1 cellular context compared by ENCODE assay signal in the genomic region with DNA sequence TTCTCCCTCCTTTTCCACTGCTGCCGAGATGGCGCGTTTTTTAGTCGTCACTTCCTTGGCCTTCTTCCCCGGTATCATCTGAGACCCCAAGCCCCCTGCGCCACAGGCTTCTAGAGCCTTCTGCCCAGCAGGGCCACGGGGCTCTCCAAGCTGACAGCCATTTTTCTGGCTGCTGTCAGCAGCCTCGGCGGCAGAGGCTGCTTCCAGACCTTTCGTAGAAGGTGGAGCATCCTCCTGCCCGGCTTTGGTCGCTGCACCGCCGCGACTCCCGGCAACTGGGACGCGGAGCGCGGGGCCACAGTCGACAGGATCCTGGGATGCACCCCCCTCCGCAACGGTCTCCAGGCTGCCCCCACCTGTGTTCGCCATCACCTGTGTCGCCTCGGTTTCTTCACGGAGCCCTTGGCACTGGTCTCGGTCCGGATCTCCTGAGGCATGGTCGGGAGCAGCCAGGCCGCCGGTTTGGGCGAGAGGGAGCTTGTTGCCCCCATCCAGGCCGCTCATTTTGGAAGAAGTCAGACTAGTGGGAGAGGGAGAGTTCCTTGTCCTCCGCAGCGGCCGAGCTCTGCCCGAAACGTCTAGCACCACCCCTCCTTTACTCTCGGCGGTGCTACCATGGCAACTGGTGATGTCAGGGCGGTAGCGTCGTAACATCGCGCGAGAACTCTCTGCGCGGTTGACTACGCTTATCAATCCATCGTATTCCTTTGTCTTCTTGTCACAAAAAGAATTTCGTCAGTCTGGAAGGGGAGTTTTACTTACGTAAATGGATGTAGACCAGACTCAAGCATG.
TF ChIP-seq lines count a peak whose summit lies in the region.

A gene (minus strand): TSS at position 571 of the 792 bp plus-strand sequence. CDS start 67 bp downstream, at position 504.

TF ChIP-seq in K562, 482 proteins besides CTCF, POLR2A, EP300 and RAD21 (continued from another document and continues in another):
- TF ChIP-seq ZNF347 (CRISPR knock-in tag; IDR thresholded peaks at IDR 0.05; ENCODE audit: low read depth) (no peak), ETV1 (tag; conservative IDR thresholded peaks at IDR 0.05; ENCODE audit: low read depth) (no peak), ZFP1 (CRISPR knock-in tag; IDR thresholded peaks at IDR 0.05) (no peak), FOXK2 (conservative IDR thresholded peaks at IDR 0.05 in 1 of 2, IDR thresholded peaks at IDR 0.05 in 1 of 2; ENCODE audit: low read depth in 2 of 2) (no peak), ZBED1 (IDR thresholded peaks at IDR 0.05) (no peak), SRSF1 (IDR thresholded peaks at IDR 0.05; ENCODE audit: low read depth, low read length) (no peak), NCOA1 (IDR thresholded peaks at IDR 0.05; ENCODE audit: low read depth) (no peak), ZNF507 (tag; conservative IDR thresholded peaks at IDR 0.05) (no peak), MCM3 (IDR thresholded peaks at IDR 0.05) (no peak), CBFA2T2 (conservative IDR thresholded peaks at IDR 0.05) (no peak), GABPA (tag; conservative IDR thresholded peaks at IDR 0.05; ENCODE audit: low read depth) (peak; percentile 83), ETV6 (IDR thresholded peaks at IDR 0.05; ENCODE audit: borderline replicate concordance in 1 of 2, low read depth in 2 of 2, low read length in 1 of 2) (no peak), ETV6 (CRISPR knock-in tag; IDR thresholded peaks at IDR 0.05; ENCODE audit: borderline replicate concordance) (no peak), FOXP1 (CRISPR knock-in tag; IDR thresholded peaks at IDR 0.05) (peak; percentile 47; the same call in 1 of the 2 replicates), RBM39 (optimal IDR thresholded peaks at IDR 0.05; ENCODE audit: low read depth, low read length) (no peak), ZEB2 (IDR thresholded peaks at IDR 0.05) (no peak), ZKSCAN1 (IDR thresholded peaks at IDR 0.05; ENCODE audit: low read depth, low read length) (no peak), ZSCAN32 (CRISPR knock-in tag; IDR thresholded peaks at IDR 0.05) (no peak), HDAC6 (IDR thresholded peaks at IDR 0.05; ENCODE audit: low read depth, low read length) (no peak), HDAC8 (tag; IDR thresholded peaks at IDR 0.05) (no peak), DDX20 (tag; IDR thresholded peaks at IDR 0.05; ENCODE audit: low read depth) (no peak), TCFL5 (CRISPR knock-in tag; conservative IDR thresholded peaks at IDR 0.05) (no peak), NR1H2 (CRISPR knock-in tag; IDR thresholded peaks at IDR 0.05) (no peak), IFI16 (CRISPR knock-in tag; IDR thresholded peaks at IDR 0.05) (no peak), TEAD2 (tag; IDR thresholded peaks at IDR 0.05) (no peak), PYGO2 (tag; IDR thresholded peaks at IDR 0.05) (no peak), NCOR1 (IDR thresholded peaks at IDR 0.05) (no peak), MTA3 (IDR thresholded peaks at IDR 0.05; ENCODE audit: borderline replicate concordance) (no peak), POLR2B (IDR thresholded peaks at IDR 0.05; ENCODE audit: low read depth, partially characterized antibody) (peak; percentile 77)
- TF ChIP-seq, protein P1, sequence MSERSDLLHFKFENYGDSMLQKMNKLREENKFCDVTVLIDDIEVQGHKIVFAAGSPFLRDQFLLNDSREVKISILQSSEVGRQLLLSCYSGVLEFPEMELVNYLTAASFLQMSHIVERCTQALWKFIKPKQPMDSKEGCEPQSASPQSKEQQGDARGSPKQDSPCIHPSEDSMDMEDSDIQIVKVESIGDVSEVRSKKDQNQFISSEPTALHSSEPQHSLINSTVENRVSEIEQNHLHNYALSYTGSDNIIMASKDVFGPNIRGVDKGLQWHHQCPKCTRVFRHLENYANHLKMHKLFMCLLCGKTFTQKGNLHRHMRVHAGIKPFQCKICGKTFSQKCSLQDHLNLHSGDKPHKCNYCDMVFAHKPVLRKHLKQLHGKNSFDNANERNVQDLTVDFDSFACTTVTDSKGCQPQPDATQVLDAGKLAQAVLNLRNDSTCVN (CRISPR knock-in tag; IDR thresholded peaks at IDR 0.05): 0 out of 2 replicates have a peak, but pooled peaks have one; percentile 7
- TF ChIP-seq, protein P2, sequence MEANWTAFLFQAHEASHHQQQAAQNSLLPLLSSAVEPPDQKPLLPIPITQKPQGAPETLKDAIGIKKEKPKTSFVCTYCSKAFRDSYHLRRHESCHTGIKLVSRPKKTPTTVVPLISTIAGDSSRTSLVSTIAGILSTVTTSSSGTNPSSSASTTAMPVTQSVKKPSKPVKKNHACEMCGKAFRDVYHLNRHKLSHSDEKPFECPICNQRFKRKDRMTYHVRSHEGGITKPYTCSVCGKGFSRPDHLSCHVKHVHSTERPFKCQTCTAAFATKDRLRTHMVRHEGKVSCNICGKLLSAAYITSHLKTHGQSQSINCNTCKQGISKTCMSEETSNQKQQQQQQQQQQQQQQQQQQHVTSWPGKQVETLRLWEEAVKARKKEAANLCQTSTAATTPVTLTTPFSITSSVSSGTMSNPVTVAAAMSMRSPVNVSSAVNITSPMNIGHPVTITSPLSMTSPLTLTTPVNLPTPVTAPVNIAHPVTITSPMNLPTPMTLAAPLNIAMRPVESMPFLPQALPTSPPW (CRISPR knock-in tag; IDR thresholded peaks at IDR 0.05): peak; percentile 62
- TF ChIP-seq, protein P3, sequence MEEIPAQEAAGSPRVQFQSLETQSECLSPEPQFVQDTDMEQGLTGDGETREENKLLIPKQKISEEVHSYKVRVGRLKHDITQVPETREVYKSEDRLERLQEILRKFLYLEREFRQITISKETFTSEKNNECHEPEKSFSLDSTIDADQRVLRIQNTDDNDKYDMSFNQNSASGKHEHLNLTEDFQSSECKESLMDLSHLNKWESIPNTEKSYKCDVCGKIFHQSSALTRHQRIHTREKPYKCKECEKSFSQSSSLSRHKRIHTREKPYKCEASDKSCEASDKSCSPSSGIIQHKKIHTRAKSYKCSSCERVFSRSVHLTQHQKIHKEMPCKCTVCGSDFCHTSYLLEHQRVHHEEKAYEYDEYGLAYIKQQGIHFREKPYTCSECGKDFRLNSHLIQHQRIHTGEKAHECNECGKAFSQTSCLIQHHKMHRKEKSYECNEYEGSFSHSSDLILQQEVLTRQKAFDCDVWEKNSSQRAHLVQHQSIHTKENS (CRISPR knock-in tag; IDR thresholded peaks at IDR 0.05): no peak
- TF ChIP-seq, protein P4, sequence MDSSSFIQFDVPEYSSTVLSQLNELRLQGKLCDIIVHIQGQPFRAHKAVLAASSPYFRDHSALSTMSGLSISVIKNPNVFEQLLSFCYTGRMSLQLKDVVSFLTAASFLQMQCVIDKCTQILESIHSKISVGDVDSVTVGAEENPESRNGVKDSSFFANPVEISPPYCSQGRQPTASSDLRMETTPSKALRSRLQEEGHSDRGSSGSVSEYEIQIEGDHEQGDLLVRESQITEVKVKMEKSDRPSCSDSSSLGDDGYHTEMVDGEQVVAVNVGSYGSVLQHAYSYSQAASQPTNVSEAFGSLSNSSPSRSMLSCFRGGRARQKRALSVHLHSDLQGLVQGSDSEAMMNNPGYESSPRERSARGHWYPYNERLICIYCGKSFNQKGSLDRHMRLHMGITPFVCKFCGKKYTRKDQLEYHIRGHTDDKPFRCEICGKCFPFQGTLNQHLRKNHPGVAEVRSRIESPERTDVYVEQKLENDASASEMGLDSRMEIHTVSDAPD (CRISPR knock-in tag; IDR thresholded peaks at IDR 0.05): no peak
- TF ChIP-seq, protein P5, sequence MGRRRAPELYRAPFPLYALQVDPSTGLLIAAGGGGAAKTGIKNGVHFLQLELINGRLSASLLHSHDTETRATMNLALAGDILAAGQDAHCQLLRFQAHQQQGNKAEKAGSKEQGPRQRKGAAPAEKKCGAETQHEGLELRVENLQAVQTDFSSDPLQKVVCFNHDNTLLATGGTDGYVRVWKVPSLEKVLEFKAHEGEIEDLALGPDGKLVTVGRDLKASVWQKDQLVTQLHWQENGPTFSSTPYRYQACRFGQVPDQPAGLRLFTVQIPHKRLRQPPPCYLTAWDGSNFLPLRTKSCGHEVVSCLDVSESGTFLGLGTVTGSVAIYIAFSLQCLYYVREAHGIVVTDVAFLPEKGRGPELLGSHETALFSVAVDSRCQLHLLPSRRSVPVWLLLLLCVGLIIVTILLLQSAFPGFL (CRISPR knock-in tag; IDR thresholded peaks at IDR 0.05): no peak
- TF ChIP-seq, protein P6, sequence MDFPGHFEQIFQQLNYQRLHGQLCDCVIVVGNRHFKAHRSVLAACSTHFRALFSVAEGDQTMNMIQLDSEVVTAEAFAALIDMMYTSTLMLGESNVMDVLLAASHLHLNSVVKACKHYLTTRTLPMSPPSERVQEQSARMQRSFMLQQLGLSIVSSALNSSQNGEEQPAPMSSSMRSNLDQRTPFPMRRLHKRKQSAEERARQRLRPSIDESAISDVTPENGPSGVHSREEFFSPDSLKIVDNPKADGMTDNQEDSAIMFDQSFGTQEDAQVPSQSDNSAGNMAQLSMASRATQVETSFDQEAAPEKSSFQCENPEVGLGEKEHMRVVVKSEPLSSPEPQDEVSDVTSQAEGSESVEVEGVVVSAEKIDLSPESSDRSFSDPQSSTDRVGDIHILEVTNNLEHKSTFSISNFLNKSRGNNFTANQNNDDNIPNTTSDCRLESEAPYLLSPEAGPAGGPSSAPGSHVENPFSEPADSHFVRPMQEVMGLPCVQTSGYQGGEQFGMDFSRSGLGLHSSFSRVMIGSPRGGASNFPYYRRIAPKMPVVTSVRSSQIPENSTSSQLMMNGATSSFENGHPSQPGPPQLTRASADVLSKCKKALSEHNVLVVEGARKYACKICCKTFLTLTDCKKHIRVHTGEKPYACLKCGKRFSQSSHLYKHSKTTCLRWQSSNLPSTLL (IDR thresholded peaks at IDR 0.05): no peak
- TF ChIP-seq, protein P7, sequence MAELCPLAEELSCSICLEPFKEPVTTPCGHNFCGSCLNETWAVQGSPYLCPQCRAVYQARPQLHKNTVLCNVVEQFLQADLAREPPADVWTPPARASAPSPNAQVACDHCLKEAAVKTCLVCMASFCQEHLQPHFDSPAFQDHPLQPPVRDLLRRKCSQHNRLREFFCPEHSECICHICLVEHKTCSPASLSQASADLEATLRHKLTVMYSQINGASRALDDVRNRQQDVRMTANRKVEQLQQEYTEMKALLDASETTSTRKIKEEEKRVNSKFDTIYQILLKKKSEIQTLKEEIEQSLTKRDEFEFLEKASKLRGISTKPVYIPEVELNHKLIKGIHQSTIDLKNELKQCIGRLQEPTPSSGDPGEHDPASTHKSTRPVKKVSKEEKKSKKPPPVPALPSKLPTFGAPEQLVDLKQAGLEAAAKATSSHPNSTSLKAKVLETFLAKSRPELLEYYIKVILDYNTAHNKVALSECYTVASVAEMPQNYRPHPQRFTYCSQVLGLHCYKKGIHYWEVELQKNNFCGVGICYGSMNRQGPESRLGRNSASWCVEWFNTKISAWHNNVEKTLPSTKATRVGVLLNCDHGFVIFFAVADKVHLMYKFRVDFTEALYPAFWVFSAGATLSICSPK (IDR thresholded peaks at IDR 0.05; ENCODE audit: borderline replicate concordance): no peak
- TF ChIP-seq, protein P8, sequence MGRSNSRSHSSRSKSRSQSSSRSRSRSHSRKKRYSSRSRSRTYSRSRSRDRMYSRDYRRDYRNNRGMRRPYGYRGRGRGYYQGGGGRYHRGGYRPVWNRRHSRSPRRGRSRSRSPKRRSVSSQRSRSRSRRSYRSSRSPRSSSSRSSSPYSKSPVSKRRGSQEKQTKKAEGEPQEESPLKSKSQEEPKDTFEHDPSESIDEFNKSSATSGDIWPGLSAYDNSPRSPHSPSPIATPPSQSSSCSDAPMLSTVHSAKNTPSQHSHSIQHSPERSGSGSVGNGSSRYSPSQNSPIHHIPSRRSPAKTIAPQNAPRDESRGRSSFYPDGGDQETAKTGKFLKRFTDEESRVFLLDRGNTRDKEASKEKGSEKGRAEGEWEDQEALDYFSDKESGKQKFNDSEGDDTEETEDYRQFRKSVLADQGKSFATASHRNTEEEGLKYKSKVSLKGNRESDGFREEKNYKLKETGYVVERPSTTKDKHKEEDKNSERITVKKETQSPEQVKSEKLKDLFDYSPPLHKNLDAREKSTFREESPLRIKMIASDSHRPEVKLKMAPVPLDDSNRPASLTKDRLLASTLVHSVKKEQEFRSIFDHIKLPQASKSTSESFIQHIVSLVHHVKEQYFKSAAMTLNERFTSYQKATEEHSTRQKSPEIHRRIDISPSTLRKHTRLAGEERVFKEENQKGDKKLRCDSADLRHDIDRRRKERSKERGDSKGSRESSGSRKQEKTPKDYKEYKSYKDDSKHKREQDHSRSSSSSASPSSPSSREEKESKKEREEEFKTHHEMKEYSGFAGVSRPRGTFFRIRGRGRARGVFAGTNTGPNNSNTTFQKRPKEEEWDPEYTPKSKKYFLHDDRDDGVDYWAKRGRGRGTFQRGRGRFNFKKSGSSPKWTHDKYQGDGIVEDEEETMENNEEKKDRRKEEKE (IDR thresholded peaks at IDR 0.05; ENCODE audit: borderline replicate concordance in 1 of 2, control insufficient read depth in 1 of 2, low read depth in 2 of 2, low read length in 1 of 2): no peak
- TF ChIP-seq, protein P9, sequence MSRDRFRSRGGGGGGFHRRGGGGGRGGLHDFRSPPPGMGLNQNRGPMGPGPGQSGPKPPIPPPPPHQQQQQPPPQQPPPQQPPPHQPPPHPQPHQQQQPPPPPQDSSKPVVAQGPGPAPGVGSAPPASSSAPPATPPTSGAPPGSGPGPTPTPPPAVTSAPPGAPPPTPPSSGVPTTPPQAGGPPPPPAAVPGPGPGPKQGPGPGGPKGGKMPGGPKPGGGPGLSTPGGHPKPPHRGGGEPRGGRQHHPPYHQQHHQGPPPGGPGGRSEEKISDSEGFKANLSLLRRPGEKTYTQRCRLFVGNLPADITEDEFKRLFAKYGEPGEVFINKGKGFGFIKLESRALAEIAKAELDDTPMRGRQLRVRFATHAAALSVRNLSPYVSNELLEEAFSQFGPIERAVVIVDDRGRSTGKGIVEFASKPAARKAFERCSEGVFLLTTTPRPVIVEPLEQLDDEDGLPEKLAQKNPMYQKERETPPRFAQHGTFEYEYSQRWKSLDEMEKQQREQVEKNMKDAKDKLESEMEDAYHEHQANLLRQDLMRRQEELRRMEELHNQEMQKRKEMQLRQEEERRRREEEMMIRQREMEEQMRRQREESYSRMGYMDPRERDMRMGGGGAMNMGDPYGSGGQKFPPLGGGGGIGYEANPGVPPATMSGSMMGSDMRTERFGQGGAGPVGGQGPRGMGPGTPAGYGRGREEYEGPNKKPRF (IDR thresholded peaks at IDR 0.05; ENCODE audit: low read depth, low read length): no peak
- TF ChIP-seq, protein P10, sequence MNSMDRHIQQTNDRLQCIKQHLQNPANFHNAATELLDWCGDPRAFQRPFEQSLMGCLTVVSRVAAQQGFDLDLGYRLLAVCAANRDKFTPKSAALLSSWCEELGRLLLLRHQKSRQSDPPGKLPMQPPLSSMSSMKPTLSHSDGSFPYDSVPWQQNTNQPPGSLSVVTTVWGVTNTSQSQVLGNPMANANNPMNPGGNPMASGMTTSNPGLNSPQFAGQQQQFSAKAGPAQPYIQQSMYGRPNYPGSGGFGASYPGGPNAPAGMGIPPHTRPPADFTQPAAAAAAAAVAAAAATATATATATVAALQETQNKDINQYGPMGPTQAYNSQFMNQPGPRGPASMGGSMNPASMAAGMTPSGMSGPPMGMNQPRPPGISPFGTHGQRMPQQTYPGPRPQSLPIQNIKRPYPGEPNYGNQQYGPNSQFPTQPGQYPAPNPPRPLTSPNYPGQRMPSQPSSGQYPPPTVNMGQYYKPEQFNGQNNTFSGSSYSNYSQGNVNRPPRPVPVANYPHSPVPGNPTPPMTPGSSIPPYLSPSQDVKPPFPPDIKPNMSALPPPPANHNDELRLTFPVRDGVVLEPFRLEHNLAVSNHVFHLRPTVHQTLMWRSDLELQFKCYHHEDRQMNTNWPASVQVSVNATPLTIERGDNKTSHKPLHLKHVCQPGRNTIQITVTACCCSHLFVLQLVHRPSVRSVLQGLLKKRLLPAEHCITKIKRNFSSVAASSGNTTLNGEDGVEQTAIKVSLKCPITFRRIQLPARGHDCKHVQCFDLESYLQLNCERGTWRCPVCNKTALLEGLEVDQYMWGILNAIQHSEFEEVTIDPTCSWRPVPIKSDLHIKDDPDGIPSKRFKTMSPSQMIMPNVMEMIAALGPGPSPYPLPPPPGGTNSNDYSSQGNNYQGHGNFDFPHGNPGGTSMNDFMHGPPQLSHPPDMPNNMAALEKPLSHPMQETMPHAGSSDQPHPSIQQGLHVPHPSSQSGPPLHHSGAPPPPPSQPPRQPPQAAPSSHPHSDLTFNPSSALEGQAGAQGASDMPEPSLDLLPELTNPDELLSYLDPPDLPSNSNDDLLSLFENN (IDR thresholded peaks at IDR 0.05; ENCODE audit: low read depth in 2 of 2, low read length in 2 of 2): 0 out of 4 replicates have a peak, but pooled peaks of 1 of the 2 experiments have one; percentile 32
